1 cellular context compared by ENCODE assay signal in genomic region chr13:36343766-36344165, GRCh38.
TF ChIP-seq lines count a peak whose summit lies in the region.

No MANE protein-coding gene starts in this region.

TF ChIP-seq in H1, 55 proteins besides CTCF, POLR2A, EP300 and RAD21:
- TF ChIP-seq MAX (IDR thresholded peaks at IDR 0.05), result no peak
- no peak for TF ChIP-seq NRF1 (IDR thresholded peaks at IDR 0.05; ENCODE audit: low read depth, low read length)
- no peak for TF ChIP-seq NANOG (IDR thresholded peaks at IDR 0.05; ENCODE audit: insufficient read depth, low read depth, low read length, poor library complexity, severe bottlenecking)
- TF ChIP-seq MAFK (IDR thresholded peaks at IDR 0.05; ENCODE audit: low read depth, low read length), result no peak
